14 cellular contexts compared by ENCODE assay signal in the genomic region with DNA sequence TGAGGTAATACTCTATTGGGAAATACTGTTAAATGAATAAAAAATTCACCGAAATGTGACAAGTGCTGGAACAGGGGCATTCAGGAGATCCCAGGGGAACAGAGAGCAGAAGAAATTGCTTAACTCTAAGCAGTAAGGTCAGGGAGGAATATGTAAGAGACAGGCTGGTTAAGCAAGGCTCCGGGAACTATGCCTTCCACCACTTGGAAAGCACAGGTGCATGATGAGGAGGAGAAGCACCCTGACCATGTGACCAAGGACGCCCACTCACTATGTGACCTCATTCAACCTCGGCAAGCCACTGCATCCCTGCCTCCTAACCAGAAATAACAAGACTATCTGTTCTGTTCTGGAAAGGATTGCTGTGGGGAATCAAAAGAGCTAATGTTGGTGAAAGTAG.
DNase-seq lines count a peak whose midpoint lies in the region; ATAC-seq lines count a peak whose summit lies in the region.
"Had no signal": no experiment of that assay in that cellular context is flagged by ENCODE, and none has a peak within 500 bp of the region (broad histone marks: within the 10 kb centered on the region; RNA-seq: fewer than 3 reads in every experiment).

No MANE protein-coding gene starts in this region.

- H3K36me3 Mint-ChIP-seq in memory B cell: peaks cover 7% of the 10 kb centered on the region

- H3K27me3 Mint-ChIP-seq in memory B cell: no peaks in the 10 kb centered on the region
- H3K27me3 Mint-ChIP-seq: stimulated activated memory B cell treated with anti-CD40 and anti-IgM and Interleukin-4, amounts not matched to agents 10 μg/mL and 1 μg/mL and 100 μg/mL, for 72 hours had no signal

- H3K9me3 Mint-ChIP-seq in memory B cell: no peaks in the 10 kb centered on the region
- H3K9me3 Mint-ChIP-seq: stimulated activated memory B cell treated with anti-CD40 and anti-IgM and Interleukin-4, amounts not matched to agents 10 μg/mL and 1 μg/mL and 100 μg/mL, for 72 hours had no signal

- H3K4me1 Mint-ChIP-seq in memory B cell: peaks cover 3% of the 10 kb centered on the region

- peak; percentile 12 for DNase-seq in stimulated activated CD4-positive, alpha-beta T cell treated with anti-CD3 and anti-CD28 coated beads, Interleukin-4, amount 100 ng/mL, for 24 hours
- DNase-seq in stimulated activated CD4-positive, alpha-beta T cell treated with anti-CD3 and anti-CD28 coated beads, Interleukin-4, amount 100 ng/mL, for 1 hour: no peak
- no peak for DNase-seq in memory B cell (ENCODE audit: low spot score in 2 of 2)
- DNase-seq in kidney glomerular epithelial cell (lab: John Stamatoyannopoulos, UW): no peak
- DNase-seq in DMS153 (lab: John Stamatoyannopoulos, UW): no peak
- no peak for DNase-seq in cortex of kidney (lab: John Stamatoyannopoulos, UW)
- no peak for DNase-seq in NCI-H146 treated with DMSO at 0.1 percent for 48 hours (lab: John Stamatoyannopoulos, UW; ENCODE audit: unreplicated experiment)
- DNase-seq: activated CD8-positive, alpha-beta memory T cell treated with anti-CD3 and anti-CD28 coated beads for 24 hours; BE2C; foreskin melanocyte; KG1; NCI-H1930 had no signal

- no peak for ATAC-seq in memory B cell (ENCODE audit: low read depth)
- ATAC-seq: stimulated activated memory B cell treated with anti-CD40 and anti-IgM and Interleukin-4, amounts not matched to agents 10 μg/mL and 1 μg/mL and 100 μg/mL, for 72 hours had no signal

- no peak overlapping the region for H3K4me3 Mint-ChIP-seq in memory B cell
- H3K4me3 Mint-ChIP-seq: stimulated activated memory B cell treated with anti-CD40 and anti-IgM and Interleukin-4, amounts not matched to agents 10 μg/mL and 1 μg/mL and 100 μg/mL, for 72 hours had no signal

- H3K27ac ChIP-seq in cingulate gyrus (ENCODE audit: low read depth, low read length): peak overlapping the region; percentile 73

- H3K27ac Mint-ChIP-seq in memory B cell: peak overlapping the region; percentile 7
- H3K27ac Mint-ChIP-seq: stimulated activated memory B cell treated with anti-CD40 and anti-IgM and Interleukin-4, amounts not matched to agents 10 μg/mL and 1 μg/mL and 100 μg/mL, for 72 hours had no signal
